Comparison of ENCODE assay signal across 14 cellular contexts in the genomic region with DNA sequence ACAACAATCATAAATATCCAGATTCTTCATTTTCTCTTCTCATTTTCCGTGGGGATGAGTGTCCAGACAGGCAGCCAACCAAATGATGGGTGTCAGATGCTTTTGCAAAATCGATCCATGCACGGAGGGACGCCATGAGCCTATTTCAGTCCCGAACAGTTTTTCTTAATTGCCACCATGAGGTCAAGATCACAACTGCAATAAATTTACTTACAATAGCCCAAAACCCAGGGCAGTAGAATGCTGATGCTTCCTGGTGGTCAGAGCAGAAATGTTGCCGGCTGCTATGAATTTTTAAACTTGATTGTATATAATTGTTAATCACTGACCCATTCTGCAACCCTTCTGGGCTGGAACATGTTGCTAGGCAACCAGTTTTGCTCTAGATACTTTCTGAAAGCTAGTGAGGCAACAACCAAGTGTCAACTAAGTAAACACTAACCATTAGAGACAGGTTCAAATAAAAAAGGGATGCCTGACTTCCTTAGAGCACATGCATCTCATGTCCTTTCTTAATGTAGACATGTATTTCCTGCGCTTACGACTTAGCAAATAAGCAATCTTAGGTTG.
DNase-seq lines count a peak whose midpoint lies in the region; ATAC-seq and TF ChIP-seq lines count a peak whose summit lies in the region.
"Had no signal": no experiment of that assay in that cellular context is flagged by ENCODE, and none has a peak within 500 bp of the region (broad histone marks: within the 10 kb centered on the region; RNA-seq: fewer than 3 reads in every experiment).

No MANE protein-coding gene starts in this region.

- H3K4me3 ChIP-seq in HCT116 (replicated peaks in 1 of 2; ENCODE audit: low read depth in 1 of 2, low read length in 2 of 2) (no peak overlapping the region), endocrine pancreas (ENCODE audit: control insufficient read depth, insufficient read depth, low read length) (peak overlapping the region; percentile 52)

- H3K27ac ChIP-seq in HCT116 (ENCODE audit: low read depth, low read length), result no peak overlapping the region
- H3K27ac ChIP-seq: C4-2B had no signal

- intact Hi-C loops in HCT116 (cut with micrococcal nuclease), result no loop called here

- POLR2A ChIA-PET in HCT116 (lab: Charles Lee), result no interaction called here

- ATAC-seq in HCT116 (no peak), GM21529 (IDR thresholded peaks at IDR 0.05; ENCODE audit: unreplicated experiment) (no peak), GM21786 (IDR thresholded peaks at IDR 0.05; ENCODE audit: unreplicated experiment) (no peak)
- ATAC-seq: activated CD8-positive, alpha-beta T cell treated with anti-CD3 and anti-CD28 coated beads, Interleukin-2, amount 10 ng/mL, durations not matched to agents 7 days and 5 days; SK-N-SH treated with all-trans-retinoic acid at 6 μM for 48 hours; stimulated activated naive B cell treated with anti-CD40 and anti-IgM and Interleukin-4, amounts not matched to agents 10 μg/mL and 1 μg/mL and 100 μg/mL, for 72 hours had no signal

- H3K4me2 ChIP-seq in HCT116 (ENCODE audit: low read length), result no peak overlapping the region

- no peaks in the 10 kb centered on the region; the same call in 1 of the 2 replicates for H3K79me2 ChIP-seq in HCT116 (ENCODE audit: insufficient read depth, low read length)

- H2AFZ ChIP-seq in HCT116 (ENCODE audit: low read depth, low read length, poor library complexity, severe bottlenecking), result no peak overlapping the region

- H3K9me3 Mint-ChIP-seq in nephron progenitor cell, result peaks cover 45% of the 10 kb centered on the region

- H3K27me3 Mint-ChIP-seq in nephron progenitor cell (ENCODE audit: low read depth, poor library complexity), result no peaks in the 10 kb centered on the region
- H3K27me3 Mint-ChIP-seq: stimulated activated naive B cell treated with anti-CD40 and anti-IgM and Interleukin-4, amounts not matched to agents 10 μg/mL and 1 μg/mL and 100 μg/mL, for 72 hours had no signal

- TF ChIP-seq RAD21 in HCT116 (IDR thresholded peaks at IDR 0.05; ENCODE audit: low read depth), result no peak

- RAD21 ChIA-PET in HCT116 (lab: Charles Lee; ENCODE audit: low non-redundant PET in 1 of 2, low total read pairs in 2 of 2, uncharacterized antibody in 2 of 2, unreplicated experiment in 2 of 2), result no interaction called here

- no peaks in the 10 kb centered on the region for H4K20me1 ChIP-seq in HCT116 (ENCODE audit: insufficient read depth)

- peaks cover 16% of the 10 kb centered on the region for H3K4me1 Mint-ChIP-seq in nephron progenitor cell
- H3K4me1 Mint-ChIP-seq: stimulated activated naive B cell treated with anti-CD40 and anti-IgM and Interleukin-4, amounts not matched to agents 10 μg/mL and 1 μg/mL and 100 μg/mL, for 72 hours had no signal

- H3K9me3 ChIP-seq in HCT116 (ENCODE audit: control insufficient read depth in 1 of 2, insufficient read depth in 1 of 2, low read depth in 1 of 2, low read length in 2 of 2) (peaks cover 0 to 6% of the 10 kb centered on the region in 2 experiments; a peak in 1 of 4 replicates), endocrine pancreas (ENCODE audit: control insufficient read depth, low read length) (no peaks in the 10 kb centered on the region)

- no peaks in the 10 kb centered on the region for H3K9me2 ChIP-seq in HCT116 (ENCODE audit: insufficient read depth)

- TF ChIP-seq CTCF in HCT116 (IDR thresholded peaks at IDR 0.05 in 2 of 3, conservative IDR thresholded peaks at IDR 0.05 in 1 of 3; ENCODE audit: borderline replicate concordance in 1 of 3, insufficient read depth in 1 of 3, low read depth in 2 of 3, low read length in 2 of 3), result peak in 2 of 3 experiments; percentile 19 to 22; a peak in 2 of 6 replicates
- no peak for TF ChIP-seq CTCF in nephron progenitor cell (IDR thresholded peaks at IDR 0.05)

- H3K4me1 ChIP-seq in HCT116 (ENCODE audit: control insufficient read depth in 1 of 2, insufficient read depth in 2 of 2, low read length in 2 of 2), result no peaks in the 10 kb centered on the region
- no peaks in the 10 kb centered on the region for H3K4me1 ChIP-seq in endocrine pancreas (ENCODE audit: control insufficient read depth, insufficient read depth, low read length)

- DNase-seq in HCT116 (ENCODE audit: low read depth, low spot score) (no peak), NCI-H748 (lab: John Stamatoyannopoulos, UW; ENCODE audit: unreplicated experiment) (peak; percentile 54), nephron progenitor cell (no peak), SHP77 treated with DMSO at 0.1 percent for 48 hours (lab: John Stamatoyannopoulos, UW) (no peak), NCI-H146 treated with DMSO at 0.1 percent for 48 hours (lab: John Stamatoyannopoulos, UW; ENCODE audit: unreplicated experiment) (no peak)
- DNase-seq: activated CD8-positive, alpha-beta T cell treated with anti-CD3 and anti-CD28 coated beads, Interleukin-2, amount 10 ng/mL, durations not matched to agents 7 days and 5 days; NCI-H1436 treated with DMSO at 0.1 percent for 48 hours; stimulated activated naive B cell treated with anti-CD40 and anti-IgM and Interleukin-4, amounts not matched to agents 10 μg/mL and 1 μg/mL and 100 μg/mL, for 72 hours had no signal

- H3K4me3 Mint-ChIP-seq in nephron progenitor cell, result no peak overlapping the region
- H3K4me3 Mint-ChIP-seq: activated CD8-positive, alpha-beta T cell treated with anti-CD3 and anti-CD28 coated beads, Interleukin-2, amount 10 ng/mL, durations not matched to agents 7 days and 5 days; stimulated activated naive B cell treated with anti-CD40 and anti-IgM and Interleukin-4, amounts not matched to agents 10 μg/mL and 1 μg/mL and 100 μg/mL, for 72 hours had no signal

- H3K9ac ChIP-seq in HCT116 (ENCODE audit: low read length), result no peak overlapping the region
- H3K9ac ChIP-seq in endocrine pancreas (ENCODE audit: control insufficient read depth, insufficient read depth, low read length), result no peak overlapping the region

- no peak for TF ChIP-seq POLR2A in HCT116 (IDR thresholded peaks at IDR 0.05; ENCODE audit: borderline replicate concordance, extremely low read depth, insufficient read depth, insufficient read length)

- no TSS peak for BruUV-seq in HCT116 (replicated peaks; lab: Mats Ljungman, UMichigan)

- CTCF ChIA-PET in HCT116 (lab: Charles Lee), result no interaction called here

- H3K27ac Mint-ChIP-seq in nephron progenitor cell, result peak overlapping the region; percentile 91
- H3K27ac Mint-ChIP-seq: activated CD8-positive, alpha-beta T cell treated with anti-CD3 and anti-CD28 coated beads, Interleukin-2, amount 10 ng/mL, durations not matched to agents 7 days and 5 days; activated T-helper 2 cell treated with anti-CD3 and anti-CD28 coated beads, Interferon-gamma antibody, Interleukin-2, Interleukin-4, amounts not matched to agents 10 μg/mL and 5 μg/mL and 100 μg/mL, durations not matched to agents 14 hours and 24 hours and 36 hours; stimulated activated naive B cell treated with anti-CD40 and anti-IgM and Interleukin-4, amounts not matched to agents 10 μg/mL and 1 μg/mL and 100 μg/mL, for 72 hours had no signal

- H3K36me3 ChIP-seq in HCT116 (ENCODE audit: control insufficient read depth in 1 of 2, insufficient read depth in 2 of 2, low read length in 2 of 2) (0 out of 4 replicates have a peak, but pooled peaks cover 0 to 3% of the 10 kb centered on the region in 2 experiments), endocrine pancreas (ENCODE audit: control insufficient read depth, insufficient read depth, low read length) (no peaks in the 10 kb centered on the region)

- H3K27me3 ChIP-seq in HCT116 (ENCODE audit: insufficient read depth, low read length), result no peaks in the 10 kb centered on the region
- H3K27me3 ChIP-seq in endocrine pancreas (ENCODE audit: control insufficient read depth, insufficient read depth, low read length), result no peaks in the 10 kb centered on the region

- peaks cover 88% of the 10 kb centered on the region for H3K36me3 Mint-ChIP-seq in nephron progenitor cell (ENCODE audit: low read depth)

TF ChIP-seq in HCT116, 20 proteins besides CTCF, POLR2A, EP300 and RAD21 (continues in another document):
- TF ChIP-seq ZNF274 (IDR thresholded peaks at IDR 0.05; ENCODE audit: low read depth, low read length) (no peak), CBX3 (IDR thresholded peaks at IDR 0.05; ENCODE audit: low read depth) (no peak), YY1 (IDR thresholded peaks at IDR 0.05; ENCODE audit: extremely low read depth, insufficient replicate concordance, low read depth, low read length) (no peak), EGR1 (IDR thresholded peaks at IDR 0.05; ENCODE audit: low read depth) (no peak), ZFX (IDR thresholded peaks at IDR 0.05) (no peak), CEBPB (IDR thresholded peaks at IDR 0.05; ENCODE audit: low read depth) (no peak), FOSL1 (IDR thresholded peaks at IDR 0.05; ENCODE audit: low read depth) (no peak), EZH2 (IDR thresholded peaks at IDR 0.05) (no peak), MAX (IDR thresholded peaks at IDR 0.05) (no peak)
- TF ChIP-seq, protein P1, sequence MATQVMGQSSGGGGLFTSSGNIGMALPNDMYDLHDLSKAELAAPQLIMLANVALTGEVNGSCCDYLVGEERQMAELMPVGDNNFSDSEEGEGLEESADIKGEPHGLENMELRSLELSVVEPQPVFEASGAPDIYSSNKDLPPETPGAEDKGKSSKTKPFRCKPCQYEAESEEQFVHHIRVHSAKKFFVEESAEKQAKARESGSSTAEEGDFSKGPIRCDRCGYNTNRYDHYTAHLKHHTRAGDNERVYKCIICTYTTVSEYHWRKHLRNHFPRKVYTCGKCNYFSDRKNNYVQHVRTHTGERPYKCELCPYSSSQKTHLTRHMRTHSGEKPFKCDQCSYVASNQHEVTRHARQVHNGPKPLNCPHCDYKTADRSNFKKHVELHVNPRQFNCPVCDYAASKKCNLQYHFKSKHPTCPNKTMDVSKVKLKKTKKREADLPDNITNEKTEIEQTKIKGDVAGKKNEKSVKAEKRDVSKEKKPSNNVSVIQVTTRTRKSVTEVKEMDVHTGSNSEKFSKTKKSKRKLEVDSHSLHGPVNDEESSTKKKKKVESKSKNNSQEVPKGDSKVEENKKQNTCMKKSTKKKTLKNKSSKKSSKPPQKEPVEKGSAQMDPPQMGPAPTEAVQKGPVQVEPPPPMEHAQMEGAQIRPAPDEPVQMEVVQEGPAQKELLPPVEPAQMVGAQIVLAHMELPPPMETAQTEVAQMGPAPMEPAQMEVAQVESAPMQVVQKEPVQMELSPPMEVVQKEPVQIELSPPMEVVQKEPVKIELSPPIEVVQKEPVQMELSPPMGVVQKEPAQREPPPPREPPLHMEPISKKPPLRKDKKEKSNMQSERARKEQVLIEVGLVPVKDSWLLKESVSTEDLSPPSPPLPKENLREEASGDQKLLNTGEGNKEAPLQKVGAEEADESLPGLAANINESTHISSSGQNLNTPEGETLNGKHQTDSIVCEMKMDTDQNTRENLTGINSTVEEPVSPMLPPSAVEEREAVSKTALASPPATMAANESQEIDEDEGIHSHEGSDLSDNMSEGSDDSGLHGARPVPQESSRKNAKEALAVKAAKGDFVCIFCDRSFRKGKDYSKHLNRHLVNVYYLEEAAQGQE (IDR thresholded peaks at IDR 0.05; ENCODE audit: low read depth), result no peak
